ENCODE assay signal across 20 cellular contexts in genomic region chr11:123314972-123315371, GRCh38.
"Had no signal": no experiment of that assay in that cellular context is flagged by ENCODE, and none has a peak within 500 bp of the region (broad histone marks: within the 10 kb centered on the region; RNA-seq: fewer than 3 reads in every experiment).

No MANE protein-coding gene starts in this region.

- ATAC-seq: activated naive CD4-positive, alpha-beta T cell treated with anti-CD3 and anti-CD28 coated beads, Interleukin-2, amount 50 U/mL, for 72 hours; activated T-helper 17 cell treated with anti-CD3 and anti-CD28 coated beads, Interleukin-2, amount 50 U/mL, for 72 hours; foreskin keratinocyte; natural killer cell; stimulated activated memory B cell treated with anti-CD40 and anti-IgM and Interleukin-4, amounts not matched to agents 10 μg/mL and 1 μg/mL and 100 μg/mL, for 72 hours; T-cell had no signal

- H3K27ac ChIP-seq: ascending aorta, brain microvascular endothelial cell, foreskin keratinocyte, ovary, sigmoid colon, stomach, transverse colon, WERI-Rb-1 had no signal

- H3K9me3 ChIP-seq: ascending aorta, ovary, sigmoid colon, stomach, transverse colon had no signal

- DNase-seq: activated T-cell treated with anti-CD3 and anti-CD28 coated beads, Interleukin-2, amount 50 U/mL, for 1 hour; brain microvascular endothelial cell; central memory CD4-positive, alpha-beta T cell; effector memory CD4-positive, alpha-beta T cell; foreskin keratinocyte; islet precursor cell; natural killer cell; ovary; sigmoid colon; stimulated activated CD4-positive, alpha-beta T cell treated with anti-CD3 and anti-CD28 coated beads, Interleukin-15, amount 100 ng/mL, for 24 hours; stomach; T-cell; transverse colon; WERI-Rb-1 had no signal

- H3K36me3 ChIP-seq: ascending aorta, brain microvascular endothelial cell, ovary, sigmoid colon, stomach, transverse colon, WERI-Rb-1 had no signal

- H3K4me3 ChIP-seq: ascending aorta, lung, ovary, sigmoid colon, smooth muscle cell, stomach, transverse colon had no signal

- H3K27me3 ChIP-seq: ascending aorta, foreskin keratinocyte, ovary, transverse colon had no signal

- H3K4me1 ChIP-seq: ascending aorta, foreskin keratinocyte, sigmoid colon, stomach, transverse colon had no signal
